ENCODE assay signal across 8 cellular contexts in the genomic region with DNA sequence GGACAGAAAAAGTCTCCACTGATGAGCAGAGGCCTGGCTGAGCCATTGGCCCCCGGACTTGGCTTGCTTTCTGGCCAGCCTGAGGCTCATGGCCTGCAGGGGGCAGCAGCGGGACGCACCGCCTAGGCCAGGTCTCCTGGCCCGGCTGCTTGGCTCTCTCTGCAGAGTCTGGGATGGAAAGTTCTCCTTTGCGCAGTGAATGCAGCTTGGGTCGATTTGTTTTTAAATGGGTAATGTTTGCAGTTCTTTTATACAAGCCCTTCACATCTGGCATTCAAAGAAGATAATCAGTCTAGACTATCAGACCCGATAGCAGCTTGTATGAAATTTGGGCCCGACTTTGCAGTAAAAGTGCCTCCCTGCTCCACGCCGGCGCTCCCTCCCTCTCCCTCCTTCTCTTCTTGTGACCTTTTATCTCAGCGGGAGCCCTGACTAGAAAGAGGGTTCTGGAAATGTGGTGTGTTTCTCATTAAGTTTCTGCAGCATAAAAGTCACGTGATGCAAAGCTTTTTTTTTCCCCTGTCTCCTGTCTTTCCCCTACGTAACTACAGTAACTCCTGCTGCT. TPM values are rescaled to one million over a fixed set of nuclear protein-coding genes. Genes with fewer than 3 reads are reported as not detected.
DNase-seq lines count a peak whose midpoint lies in the region; ATAC-seq and TF ChIP-seq lines count a peak whose summit lies in the region.

No MANE protein-coding gene starts in this region.

- no peak overlapping the region for H3K27ac ChIP-seq in coronary artery

- peak; percentile 95 for TF ChIP-seq CTCF in coronary artery (IDR thresholded peaks at IDR 0.05)

- ATAC-seq in HG02678 (IDR thresholded peaks at IDR 0.05; ENCODE audit: unreplicated experiment), result peak; percentile 68
- peak; percentile 88 for ATAC-seq in left lobe of liver
- ATAC-seq in HG02763 (IDR thresholded peaks at IDR 0.05; ENCODE audit: unreplicated experiment), result no peak

- peak overlapping the region; percentile 1 for H3K4me3 ChIP-seq in coronary artery

- DNase-seq in GDM1 (lab: John Stamatoyannopoulos, UW) (peak; percentile 63), NCI-H226 (peak; percentile 39), coronary artery (ENCODE audit: low spot score) (peak; percentile 90), left lobe of liver (ENCODE audit: low spot score) (peak; percentile 88)
- peak; percentile 68 for DNase-seq in activated CD4-positive, alpha-beta T cell treated with anti-CD3 and anti-CD28 coated beads, Interleukin-2, amount 50 U/mL, for 1 hour
- DNase-seq in stimulated activated CD4-positive, alpha-beta T cell treated with anti-CD3 and anti-CD28 coated beads, Interleukin-2, amount 100 ng/mL, for 48 hours, result peak; percentile 74 to 80

RNA-seq across cellular contexts. Expression of gene ZNF621, which starts 59.9 kb away (rescaled TPM):
- 8.1 TPM for total RNA-seq in left lobe of liver

Comparison
In these comparisons a context has a peak if more than half of its experiments do, and no peak if none do; other contexts are left out.
1. DNase-seq: peak in every context shown above with its lines; median percentile 90 in coronary artery; 88 in left lobe of liver; 77 in stimulated activated CD4-positive, alpha-beta T cell treated with anti-CD3 and anti-CD28 coated beads, Interleukin-2, amount 100 ng/mL, for 48 hours; 68 in activated CD4-positive, alpha-beta T cell treated with anti-CD3 and anti-CD28 coated beads, Interleukin-2, amount 50 U/mL, for 1 hour; 63 in GDM1; 39 in NCI-H226.